ENCODE assay signal across 21 cellular contexts in genomic region chr3:51957520-51958205, GRCh38. TPM values are rescaled to one million over a fixed set of nuclear protein-coding genes. Genes with fewer than 3 reads are reported as not detected.
DNase-seq lines count a peak whose midpoint lies in the region; ATAC-seq and TF ChIP-seq lines count a peak whose summit lies in the region.
"Had no signal": no experiment of that assay in that cellular context is flagged by ENCODE, and none has a peak within 500 bp of the region (broad histone marks: within the 10 kb centered on the region; RNA-seq: fewer than 3 reads in every experiment).

No MANE protein-coding gene starts in this region.

- H2BK20ac ChIP-seq in IMR-90 (ENCODE audit: low read depth, low read length), result no peak overlapping the region

- POLR2A ChIA-PET in IMR-90 (lab: Charles Lee; ENCODE audit: unreplicated experiment), result interaction anchor here (1.0 kb wide), 1 partner anchor 26 kb away, joined by 3 read pairs; the partner anchor contains the start of gene ACY1

- H3K27ac Mint-ChIP-seq in endodermal cell, result no peak overlapping the region
- H3K27ac Mint-ChIP-seq: CD4-positive, alpha-beta T cell had no signal

- H3K36me3 Mint-ChIP-seq in endodermal cell (ENCODE audit: low read depth), result peaks cover 13% of the 10 kb centered on the region

- peaks cover 9% of the 10 kb centered on the region for H3K4me1 Mint-ChIP-seq in endodermal cell

- H3K9ac ChIP-seq in IMR-90 (ENCODE audit: low read depth, low read length) (no peak overlapping the region), endodermal cell (ENCODE audit: extremely low read depth, low read length, poor library complexity, severe bottlenecking) (no peak overlapping the region)
- H3K9ac ChIP-seq: SK-N-SH had no signal

- intact Hi-C loops in IMR-90 (cut with micrococcal nuclease) (no loop called here), psoas muscle (cut with DNase I) (no loop called here), transverse colon (cut with DNase I; ENCODE audit: low total_unique reads) (no loop called here)

- no peak overlapping the region for H3K14ac ChIP-seq in IMR-90 (replicated peaks; ENCODE audit: low read depth, low read length)

- no peak overlapping the region for H3K4me2 ChIP-seq in IMR-90 (ENCODE audit: low read depth, low read length)
- H3K4me2 ChIP-seq: SK-N-SH had no signal

- H3K9me1 ChIP-seq in IMR-90 (ENCODE audit: insufficient read depth, low read length), result peaks cover 6% of the 10 kb centered on the region

- H3K27me3 ChIP-seq in IMR-90 (ENCODE audit: control insufficient read depth, insufficient read depth, low read length) (no peaks in the 10 kb centered on the region), WERI-Rb-1 (ENCODE audit: insufficient read depth, low read depth, severe bottlenecking) (no peaks in the 10 kb centered on the region), endodermal cell (ENCODE audit: control insufficient read depth, insufficient read depth, low read length, poor library complexity, severe bottlenecking) (peaks cover 24% of the 10 kb centered on the region), psoas muscle (ENCODE audit: insufficient read depth in 3 of 3, low read length in 2 of 3) (no peaks in the 10 kb centered on the region), transverse colon (peaks cover 20% of the 10 kb centered on the region)

- no peak for TF ChIP-seq EP300 in transverse colon (IDR thresholded peaks at IDR 0.05; ENCODE audit: low read depth)

- H3K23ac ChIP-seq in IMR-90 (ENCODE audit: low read depth, low read length), result no peak overlapping the region

- peaks cover 0 to 13% of the 10 kb centered on the region in 2 experiments; a peak in 3 of 4 replicates for H3K79me1 ChIP-seq in IMR-90 (ENCODE audit: low read depth in 1 of 2, low read length in 2 of 2)

- no peak overlapping the region for H3K56ac ChIP-seq in IMR-90 (ENCODE audit: extremely low read depth, insufficient read depth, low read length)

- no peak overlapping the region for H4K8ac ChIP-seq in IMR-90 (ENCODE audit: low read depth in 2 of 2, low read length in 2 of 2)

- in situ Hi-C loops in IMR-90 (cut with MboI; ENCODE audit: low sequenced_read_pairs), result loop anchor here (25.0 kb wide), 1 partner anchor 1620 kb away; the partner anchor contains the start of genes RASSF1, TUSC2 and ZMYND10
- in situ Hi-C loops in transverse colon (cut with MboI; ENCODE audit: low pct_ligation_motif_present in 1 of 4, low pct_unique_long_range_greater_than_20kb in 1 of 4, low sequenced_read_pairs in 3 of 4), result no loop called here

- no peaks in the 10 kb centered on the region for H3K9me3 Mint-ChIP-seq in endodermal cell
- H3K9me3 Mint-ChIP-seq: CD4-positive, alpha-beta T cell had no signal

- H3K36me3 ChIP-seq in IMR-90 (ENCODE audit: control insufficient read depth, insufficient read depth, low read length), result peaks cover 32% of the 10 kb centered on the region
- peaks cover 75% of the 10 kb centered on the region for H3K36me3 ChIP-seq in WERI-Rb-1
- H3K36me3 ChIP-seq in endodermal cell (ENCODE audit: control insufficient read depth, insufficient read depth, low read length), result peaks cover 51% of the 10 kb centered on the region
- H3K36me3 ChIP-seq in psoas muscle (ENCODE audit: insufficient read depth in 1 of 2, low read depth in 1 of 2), result peaks cover 0 to 49% of the 10 kb centered on the region in 2 donors
- H3K36me3 ChIP-seq in transverse colon, result no peaks in the 10 kb centered on the region

- H4K20me1 ChIP-seq in IMR-90 (ENCODE audit: insufficient read depth, low read length), result peaks cover 9% of the 10 kb centered on the region; the same call in 1 of the 2 replicates

- H3K27ac ChIP-seq in IMR-90 (ENCODE audit: insufficient read depth, low read length), result no peak overlapping the region
- no peak overlapping the region; the same call in 1 of the 2 replicates for H3K27ac ChIP-seq in WERI-Rb-1
- H3K27ac ChIP-seq in endodermal cell (ENCODE audit: low read depth, low read length), result no peak overlapping the region
- H3K27ac ChIP-seq in psoas muscle, result peak overlapping the region; percentile 82
- H3K27ac ChIP-seq in transverse colon, result no peak overlapping the region

- H2AFZ ChIP-seq in IMR-90 (replicated peaks; ENCODE audit: low read length, poor library complexity), result peak overlapping the region; percentile 6

- CTCF ChIA-PET in IMR-90 (lab: Yijun Ruan, JAX), result interaction anchor here (0.9 kb wide), 1 partner anchor 17 kb away, joined by 4 read pairs; the partner anchor contains the start of gene ABHD14A

- H3K27me3 Mint-ChIP-seq in endodermal cell (ENCODE audit: insufficient read depth), result peaks cover 34% of the 10 kb centered on the region

- no peak overlapping the region for H3K4ac ChIP-seq in IMR-90 (ENCODE audit: low read depth, low read length)

- H4K5ac ChIP-seq in IMR-90 (ENCODE audit: low read depth, low read length), result no peak overlapping the region

- no peak overlapping the region for H3K4me3 ChIP-seq in IMR-90 (ENCODE audit: insufficient read depth, low read depth, low read length)
- H3K4me3 ChIP-seq in WERI-Rb-1 (ENCODE audit: low read depth, low read length), result no peak overlapping the region
- no peak overlapping the region for H3K4me3 ChIP-seq in endodermal cell (ENCODE audit: low read length)
- no peak overlapping the region for H3K4me3 ChIP-seq in psoas muscle
- H3K4me3 ChIP-seq in transverse colon, result no peak overlapping the region
- H3K4me3 ChIP-seq: K562 had no signal

- no peak for TF ChIP-seq RAD21 in IMR-90 (IDR thresholded peaks at IDR 0.05; ENCODE audit: low read length)

- DNase-seq in IMR-90 (no peak), WERI-Rb-1 (no peak), endodermal cell (no peak), psoas muscle (no peak), NCI-H2029 (lab: John Stamatoyannopoulos, UW) (no peak), NCI-H748 (lab: John Stamatoyannopoulos, UW; ENCODE audit: unreplicated experiment) (no peak), transverse colon (no peak)
- DNase-seq: CD4-positive, alpha-beta T cell; COR-L47; DMS79; MM.1S; NCI-H1048; NCI-H1436 treated with DMSO at 0.1 percent for 48 hours; NCI-H2081; NCI-H2171; NCI-H524 treated with DMSO at 0.1 percent for 48 hours; SIG-M5; SK-N-SH had no signal

- no peak overlapping the region for H3K18ac ChIP-seq in IMR-90 (ENCODE audit: low read depth, low read length)

- H3K4me3 Mint-ChIP-seq in endodermal cell, result no peak overlapping the region
- H3K4me3 Mint-ChIP-seq: CD4-positive, alpha-beta T cell had no signal

- peak overlapping the region; percentile 48 for H2AK9ac ChIP-seq in IMR-90 (replicated peaks; ENCODE audit: low read depth, low read length, poor library complexity)

- H2AK5ac ChIP-seq in IMR-90 (ENCODE audit: low read depth, low read length), result no peak overlapping the region

- H2BK120ac ChIP-seq in IMR-90 (ENCODE audit: low read depth, low read length), result no peak overlapping the region

- H2BK5ac ChIP-seq in IMR-90 (ENCODE audit: low read depth, low read length, poor library complexity, severe bottlenecking), result no peak overlapping the region

- dilution Hi-C loops in IMR-90 (cut with HindIII; ENCODE audit: low sequenced_read_pairs, unreplicated experiment), result no loop called here

- ATAC-seq in IMR-90 (ENCODE audit: low read depth) (no peak), psoas muscle (no peak)
- ATAC-seq: K562 had no signal

- no peak overlapping the region for H2BK15ac ChIP-seq in IMR-90 (ENCODE audit: low read depth, low read length)

- H3K4me1 ChIP-seq in IMR-90 (ENCODE audit: control insufficient read depth, insufficient read depth, low read length), result peaks cover 9% of the 10 kb centered on the region
- H3K4me1 ChIP-seq in endodermal cell (ENCODE audit: control insufficient read depth, insufficient read depth, low read length), result peaks cover 7% of the 10 kb centered on the region
- H3K4me1 ChIP-seq in psoas muscle, result peaks cover 26% of the 10 kb centered on the region
- H3K4me1 ChIP-seq in transverse colon, result peaks cover 0 to 16% (median 10%) of the 10 kb centered on the region in 4 donors

- H3K9me3 ChIP-seq in IMR-90 (ENCODE audit: control insufficient read depth, insufficient read depth, low read length) (no peaks in the 10 kb centered on the region), WERI-Rb-1 (ENCODE audit: severe bottlenecking) (no peaks in the 10 kb centered on the region), endodermal cell (ENCODE audit: control insufficient read depth, low read length) (no peaks in the 10 kb centered on the region), psoas muscle (no peaks in the 10 kb centered on the region), transverse colon (no peaks in the 10 kb centered on the region)
- H3K9me3 ChIP-seq: SK-N-SH had no signal

- no peak overlapping the region for H4K91ac ChIP-seq in IMR-90 (ENCODE audit: insufficient read depth, low read depth, low read length)

- TF ChIP-seq POLR2A in IMR-90 (IDR thresholded peaks at IDR 0.05; ENCODE audit: low read depth, low read length), result no peak
- no peak for TF ChIP-seq POLR2A in transverse colon (IDR thresholded peaks at IDR 0.05)

- BruUV-seq in IMR-90 (replicated peaks; lab: Mats Ljungman, UMichigan), result TSS peak; percentile 69

- 90% methylated on average over 2 of the region's 15 CpGs; no CpG with 5 or more reads in 1 of the 2 experiments for WGBS in IMR-90 (ENCODE audit: extremely low coverage in 2 of 2, insufficient read length in 1 of 2), 2 experiments
- WGBS in endodermal cell (ENCODE audit: insufficient coverage in 1 of 2, insufficient read length in 1 of 2), 2 experiments, result 92 to 94% methylated on average over 11 to 15 of the region's 15 CpGs
- 88 to 90% (median 90%) methylated on average over 14 to 15 of the region's 15 CpGs for WGBS in psoas muscle, 3 donors
- 91% methylated on average over 14 of the region's 15 CpGs; no CpG with 5 or more reads in 1 of the 2 donors for WGBS in transverse colon (ENCODE audit: low coverage in 1 of 2), 2 donors

- no peak for TF ChIP-seq CTCF in IMR-90 (conservative IDR thresholded peaks at IDR 0.05; ENCODE audit: low read depth, low read length)
- TF ChIP-seq CTCF in WERI-Rb-1 (IDR thresholded peaks at IDR 0.05; ENCODE audit: low read depth, low read length), result 0 out of 2 replicates have a peak, but pooled peaks have one; percentile 19
- TF ChIP-seq CTCF in endodermal cell (conservative IDR thresholded peaks at IDR 0.05), result peak; percentile 34
- no peak for TF ChIP-seq CTCF in psoas muscle (IDR thresholded peaks at IDR 0.05)
- no peak for TF ChIP-seq CTCF in transverse colon (IDR thresholded peaks at IDR 0.05)

RNA-seq across cellular contexts. Expression of gene GPR62, which starts 2.5 kb away (rescaled TPM):
- total RNA-seq in IMR-90 (2012; rRNA removed) (under 0.01 TPM in 1 of 2 replicates, not detected in the other), endodermal cell (under 1 TPM; 0.40 to 0.44 TPM), psoas muscle (under 1 TPM; 0.16 to 0.65 (median 0.32) TPM), transverse colon (not detected)
- polyA plus RNA-seq in IMR-90 (2012; rRNA removed) (not detected in 2 replicates), psoas muscle (under 1 TPM; 0.04 to 0.93 (median 0.07) TPM)
- 0.03 TPM in 1 of 2 replicates, not detected in the other for polyA plus RNA-seq in IMR-90 (2012; cell fraction: cytosol; rRNA removed)
- 0.08 and 0.35 TPM in 2 replicates for polyA plus RNA-seq in IMR-90 (2012; cell fraction: nucleus; rRNA removed; ENCODE audit: low replicate concordance)
- 0.11 TPM for polyA plus RNA-seq in endodermal cell (2013, experiment 1 of 2)
- polyA plus RNA-seq in endodermal cell (2013, experiment 2 of 2), result not detected
- total RNA-seq: CD4-positive, alpha-beta T cell; K562; LHCN-M2 had no signal
- polyA plus RNA-seq: BJ, K562 had no signal

RNA-seq across cellular contexts. Expression of gene PCBP4, which starts 9.6 kb away (rescaled TPM):
- 70.8 and 71.1 TPM in 2 replicates for total RNA-seq in IMR-90 (2012; rRNA removed)
- polyA plus RNA-seq in IMR-90 (2012; rRNA removed), result 110 and 122 TPM in 2 replicates
- polyA plus RNA-seq in IMR-90 (2012; cell fraction: cytosol; rRNA removed), result 83.1 and 134 TPM in 2 replicates
- 274 and 587 TPM in 2 replicates for polyA plus RNA-seq in IMR-90 (2012; cell fraction: nucleus; rRNA removed; ENCODE audit: low replicate concordance)
- total RNA-seq in endodermal cell, result 10 to 100 TPM; 54.1 to 68.1 TPM
- 184 TPM for polyA plus RNA-seq in endodermal cell (2013, experiment 1 of 2)
- polyA plus RNA-seq in endodermal cell (2013, experiment 2 of 2), result 158 TPM
- total RNA-seq in psoas muscle, result 100 to 1,000 TPM; 117 to 161 (median 126) TPM
- 100 to 1,000 TPM in 1 of 3 donors, 10 to 100 TPM in 2; 36.0 to 133 (median 60.7) TPM for polyA plus RNA-seq in psoas muscle
- 100 to 1,000 TPM in 1 of 4 donors, 10 to 100 TPM in 3; 22.4 to 382 (median 63.6) TPM for total RNA-seq in transverse colon

RNA-seq across cellular contexts. Expression of gene PARP3, which starts 15.5 kb away (rescaled TPM):
- total RNA-seq in IMR-90 (2012; rRNA removed) (14.4 and 16.3 TPM in 2 replicates), endodermal cell (1 to 10 TPM; 4.5 to 5.7 TPM), psoas muscle (10 to 100 TPM in 3 of 4 donors, 1 to 10 TPM in 1; 10.0 to 15.8 (median 13.1) TPM), transverse colon (10 to 100 TPM; 18.3 to 64.7 (median 42.1) TPM)
- polyA plus RNA-seq in IMR-90 (2012; rRNA removed) (22.0 and 22.5 TPM in 2 replicates), psoas muscle (10 to 100 TPM in 1 of 3 donors, 1 to 10 TPM in 2; 5.2 to 11.3 (median 9.9) TPM)
- polyA plus RNA-seq in IMR-90 (2012; cell fraction: cytosol; rRNA removed), result 14.1 and 15.6 TPM in 2 replicates
- 53.8 and 79.0 TPM in 2 replicates for polyA plus RNA-seq in IMR-90 (2012; cell fraction: nucleus; rRNA removed; ENCODE audit: low replicate concordance)
- polyA plus RNA-seq in endodermal cell (2013, experiment 1 of 2), result 3.3 TPM
- 3.3 TPM for polyA plus RNA-seq in endodermal cell (2013, experiment 2 of 2)

RNA-seq across cellular contexts. Expression of gene RRP9, which starts 16.0 kb away (rescaled TPM):
- total RNA-seq in IMR-90 (2012; rRNA removed), result 38.6 and 39.8 TPM in 2 replicates
- polyA plus RNA-seq in IMR-90 (2012; rRNA removed), result 30.9 and 32.1 TPM in 2 replicates
- 27.6 and 33.0 TPM in 2 replicates for polyA plus RNA-seq in IMR-90 (2012; cell fraction: cytosol; rRNA removed)
- 21.4 and 51.0 TPM in 2 replicates for polyA plus RNA-seq in IMR-90 (2012; cell fraction: nucleus; rRNA removed; ENCODE audit: low replicate concordance)
- 10 to 100 TPM; 38.6 to 89.3 TPM for total RNA-seq in endodermal cell
- polyA plus RNA-seq in endodermal cell (2013, experiment 1 of 2), result 21.2 TPM
- polyA plus RNA-seq in endodermal cell (2013, experiment 2 of 2), result 22.4 TPM
- 10 to 100 TPM; 19.9 to 28.2 (median 26.3) TPM for total RNA-seq in psoas muscle
- 10 to 100 TPM; 32.6 to 61.4 (median 36.9) TPM for polyA plus RNA-seq in psoas muscle
- 10 to 100 TPM in 3 of 4 donors, 1 to 10 TPM in 1; 7.1 to 29.5 (median 11.1) TPM for total RNA-seq in transverse colon

RNA-seq across cellular contexts. Expression of gene ABHD14B, which starts 16.2 kb away (rescaled TPM):
- total RNA-seq in IMR-90 (2012; rRNA removed) (6.4 and 7.2 TPM in 2 replicates), endodermal cell (10 to 100 TPM; 11.4 to 12.9 TPM), psoas muscle (10 to 100 TPM in 3 of 4 donors, 1 to 10 TPM in 1; 9.5 to 15.9 (median 15.5) TPM), transverse colon (100 to 1,000 TPM in 2 of 4 donors, 10 to 100 TPM in 2; 34.4 to 119 (median 99.7) TPM)
- polyA plus RNA-seq in IMR-90 (2012; rRNA removed) (28.3 and 30.4 TPM in 2 replicates), psoas muscle (10 to 100 TPM; 11.7 to 24.8 (median 12.3) TPM)
- polyA plus RNA-seq in IMR-90 (2012; cell fraction: cytosol; rRNA removed), result 17.0 and 38.2 TPM in 2 replicates
- polyA plus RNA-seq in IMR-90 (2012; cell fraction: nucleus; rRNA removed; ENCODE audit: low replicate concordance), result 29.9 and 36.0 TPM in 2 replicates
- 10.4 TPM for polyA plus RNA-seq in endodermal cell (2013, experiment 1 of 2)
- 8.6 TPM for polyA plus RNA-seq in endodermal cell (2013, experiment 2 of 2)

Comparison
In these comparisons a context has a peak if more than half of its experiments do, and no peak if none do; other contexts are left out.
1. CTCF ChIP-seq: peak in WERI-Rb-1 (single experiment) and endodermal cell (single experiment); none in IMR-90 (single experiment), psoas muscle (single experiment) and transverse colon (0 of 5).